9 cellular contexts compared by ENCODE assay signal in genomic region chr1:207958376-207959139, GRCh38. TPM values are rescaled to one million over a fixed set of nuclear protein-coding genes. Genes with fewer than 3 reads are reported as not detected.
DNase-seq lines count a peak whose midpoint lies in the region; TF ChIP-seq lines count a peak whose summit lies in the region.
"Had no signal": no experiment of that assay in that cellular context is flagged by ENCODE, and none has a peak within 500 bp of the region (broad histone marks: within the 10 kb centered on the region; RNA-seq: fewer than 3 reads in every experiment).

No MANE protein-coding gene starts in this region.

- peaks cover 0 to 23% of the 10 kb centered on the region in 2 donors for H3K4me1 ChIP-seq in ascending aorta
- peaks cover 39 to 48% (median 43%) of the 10 kb centered on the region in 3 donors for H3K4me1 ChIP-seq in skeletal muscle tissue (ENCODE audit: control insufficient read depth in 3 of 3, insufficient read depth in 3 of 3, low read length in 3 of 3)

- H3K9me3 ChIP-seq in ascending aorta (no peaks in the 10 kb centered on the region), iPS-18c (ENCODE audit: control insufficient read depth, insufficient read depth, low read length) (peaks cover 4% of the 10 kb centered on the region), skeletal muscle tissue (ENCODE audit: control insufficient read depth in 3 of 3, low read length in 3 of 3) (no peaks in the 10 kb centered on the region)

- H3K4me3 ChIP-seq in H7 (ENCODE audit: insufficient read depth, low read depth, low read length) = peak overlapping the region; percentile 52
- H3K4me3 ChIP-seq in ascending aorta = peak overlapping the region; percentile 64 to 73
- H3K4me3 ChIP-seq in iPS-18c (ENCODE audit: insufficient read depth, low read depth, low read length) = peak overlapping the region; percentile 55; the same call in 1 of the 2 replicates
- H3K4me3 ChIP-seq in skeletal muscle tissue (ENCODE audit: low read length in 3 of 3) = peak overlapping the region; percentile 59 to 75 (median 68)

- H3K27me3 ChIP-seq in H7 (ENCODE audit: control insufficient read depth, insufficient read depth, low read length) (peaks cover 74% of the 10 kb centered on the region), ascending aorta (no peaks in the 10 kb centered on the region), skeletal muscle tissue (ENCODE audit: control insufficient read depth in 3 of 3, insufficient read depth in 3 of 3, low read length in 3 of 3) (no peaks in the 10 kb centered on the region)

- intact Hi-C loops in ascending aorta (cut with DNase I) = loop anchor here (1.0 kb wide), 1 partner anchor 20 kb away; no protein-coding TSS in a partner anchor

- DNase-seq in H7 (peak; percentile 43), ascending aorta (ENCODE audit: low spot score in 2 of 2) (no peak), DMS114 treated with DMSO at 0.1 percent for 48 hours (lab: John Stamatoyannopoulos, UW; ENCODE audit: unreplicated experiment) (no peak), DMS79 (lab: John Stamatoyannopoulos, UW) (no peak), HK-2 (ENCODE audit: unreplicated experiment) (no peak)
- DNase-seq in effector CD4-positive, alpha-beta T cell = no peak
- DNase-seq: NCI-H146 had no signal

- peak overlapping the region; percentile 74 to 87 (median 80) for H3K9ac ChIP-seq in skeletal muscle tissue (ENCODE audit: low read depth in 1 of 3, low read length in 3 of 3)

- no peak for TF ChIP-seq CTCF in ascending aorta (IDR thresholded peaks at IDR 0.05)

- H3K27ac ChIP-seq in ascending aorta (peak overlapping the region; percentile 92), skeletal muscle tissue (ENCODE audit: low read depth, low read length) (peak overlapping the region; percentile 78)

- H3K36me3 ChIP-seq in H7 (replicated peaks; ENCODE audit: control insufficient read depth, insufficient read depth, low read length) (no peaks in the 10 kb centered on the region), ascending aorta (no peaks in the 10 kb centered on the region), skeletal muscle tissue (ENCODE audit: control insufficient read depth in 3 of 3, insufficient read depth in 3 of 3, low read length in 3 of 3) (no peaks in the 10 kb centered on the region)

RNA-seq across cellular contexts. Expression of gene CD34, which starts 47.6 kb away (rescaled TPM):
- total RNA-seq in H7 (2014; rRNA removed; shearing (Covaris generic)) = not detected in 2 replicates
- total RNA-seq in ascending aorta = 142 TPM
- 20.9 TPM for total RNA-seq in skeletal muscle tissue

Comparison
In these comparisons a context has a peak if more than half of its experiments do, and no peak if none do; other contexts are left out.
1. RNA of gene CD34, which starts 47.6 kb away (total RNA-seq): 142 TPM in ascending aorta (single experiment) and 20.9 TPM in skeletal muscle tissue (single experiment); not detected in H7; every median in the first group is over 10 times any median in the second.
2. Peak in every context shown above with its lines, with median percentiles within 50 percentile points of each other: H3K4me3 ChIP-seq.